9 cellular contexts compared by ENCODE assay signal in genomic region chr3:94862703-94863102, GRCh38.
DNase-seq lines count a peak whose midpoint lies in the region; ATAC-seq and TF ChIP-seq lines count a peak whose summit lies in the region.
"Had no signal": no experiment of that assay in that cellular context is flagged by ENCODE, and none has a peak within 500 bp of the region (broad histone marks: within the 10 kb centered on the region; RNA-seq: fewer than 3 reads in every experiment).

No MANE protein-coding gene starts in this region.

- H3K36me3 ChIP-seq in heart left ventricle (no peaks in the 10 kb centered on the region), KMS-11 (ENCODE audit: insufficient read depth) (no peaks in the 10 kb centered on the region)

- peaks cover 69% of the 10 kb centered on the region for H3K9me3 Mint-ChIP-seq in nephron progenitor cell
- H3K9me3 Mint-ChIP-seq in activated T-cell treated with anti-CD3 and anti-CD28 coated beads, Interleukin-2, amount 50 U/mL, for 24 hours = peaks cover 36% of the 10 kb centered on the region

- no peaks in the 10 kb centered on the region for H3K4me1 ChIP-seq in heart left ventricle
- no peaks in the 10 kb centered on the region for H3K4me1 ChIP-seq in KMS-11 (ENCODE audit: low read depth, poor library complexity, severe bottlenecking)

- H3K27ac ChIP-seq in heart left ventricle = no peak overlapping the region
- H3K27ac ChIP-seq in KMS-11 = no peak overlapping the region

- no peak overlapping the region for H3K4me3 ChIP-seq in heart left ventricle
- no peak overlapping the region for H3K4me3 ChIP-seq in KMS-11 (IDR thresholded peaks at IDR 0.05; ENCODE audit: insufficient read depth, low read depth, low read length)

- no peak overlapping the region for H3K4me2 ChIP-seq in KMS-11

- peaks cover 16% of the 10 kb centered on the region for H3K36me3 Mint-ChIP-seq in nephron progenitor cell (ENCODE audit: low read depth)
- no peaks in the 10 kb centered on the region for H3K36me3 Mint-ChIP-seq in activated T-cell treated with anti-CD3 and anti-CD28 coated beads, Interleukin-2, amount 50 U/mL, for 24 hours (ENCODE audit: low read depth)
- H3K36me3 Mint-ChIP-seq: activated naive CD8-positive, alpha-beta T cell treated with anti-CD3 and anti-CD28 coated beads, Interleukin-2, amount 10 ng/mL, durations not matched to agents 7 days and 5 days had no signal

- H3K4me3 Mint-ChIP-seq in nephron progenitor cell = no peak overlapping the region
- H3K4me3 Mint-ChIP-seq in activated T-cell treated with anti-CD3 and anti-CD28 coated beads, Interleukin-2, amount 50 U/mL, for 24 hours = no peak overlapping the region
- H3K4me3 Mint-ChIP-seq: activated naive CD8-positive, alpha-beta T cell treated with anti-CD3 and anti-CD28 coated beads, Interleukin-2, amount 10 ng/mL, durations not matched to agents 7 days and 5 days had no signal

- H3K79me2 ChIP-seq in KMS-11 (ENCODE audit: insufficient read depth, low read depth) = no peaks in the 10 kb centered on the region

- H3K9me3 ChIP-seq in heart left ventricle = peaks cover 0 to 62% (median 27%) of the 10 kb centered on the region in 12 donors

- no peak for TF ChIP-seq POLR2A in heart left ventricle (IDR thresholded peaks at IDR 0.05)

- peaks cover under 1% of the 10 kb centered on the region for H3K27me3 Mint-ChIP-seq in nephron progenitor cell (ENCODE audit: low read depth, poor library complexity)
- H3K27me3 Mint-ChIP-seq in activated T-cell treated with anti-CD3 and anti-CD28 coated beads, Interleukin-2, amount 50 U/mL, for 24 hours = no peaks in the 10 kb centered on the region
- H3K27me3 Mint-ChIP-seq: activated naive CD8-positive, alpha-beta T cell treated with anti-CD3 and anti-CD28 coated beads, Interleukin-2, amount 10 ng/mL, durations not matched to agents 7 days and 5 days had no signal

- TF ChIP-seq CTCF in heart left ventricle (IDR thresholded peaks at IDR 0.05) = peak in 11 of 12 donors; percentile 20 to 49 (median 42)
- TF ChIP-seq CTCF in KMS-11 (conservative IDR thresholded peaks at IDR 0.05; ENCODE audit: low read depth, low read length) = peak; percentile 61
- peak; percentile 50 for TF ChIP-seq CTCF in nephron progenitor cell (IDR thresholded peaks at IDR 0.05)
- no peak for TF ChIP-seq CTCF in omental fat pad (IDR thresholded peaks at IDR 0.05)

- no peak overlapping the region for H3K27ac Mint-ChIP-seq in nephron progenitor cell
- H3K27ac Mint-ChIP-seq in activated T-cell treated with anti-CD3 and anti-CD28 coated beads, Interleukin-2, amount 50 U/mL, for 24 hours = no peak overlapping the region
- H3K27ac Mint-ChIP-seq: activated naive CD8-positive, alpha-beta T cell treated with anti-CD3 and anti-CD28 coated beads, Interleukin-2, amount 10 ng/mL, durations not matched to agents 7 days and 5 days had no signal

- H3K27me3 ChIP-seq in heart left ventricle (no peaks in the 10 kb centered on the region), KMS-11 (ENCODE audit: insufficient read depth, low read depth) (no peaks in the 10 kb centered on the region)

- no peak overlapping the region for H3K9ac ChIP-seq in KMS-11

- H2AFZ ChIP-seq in KMS-11 (ENCODE audit: low read depth) = no peak overlapping the region

- peak in 1 of 4 donors; percentile 39 for ATAC-seq in heart left ventricle
- ATAC-seq in Right ventricle myocardium inferior = no peak
- ATAC-seq in omental fat pad (ENCODE audit: low FRiP score) = no peak

- WGBS in heart left ventricle, 4 donors = 31 to 93% (median 80%) methylated on average over 3 of the region's 3 CpGs

- intact Hi-C loops in heart left ventricle (cut with DNase I) (no loop called here), Right ventricle myocardium inferior (cut with DNase I) (no loop called here)

- no peaks in the 10 kb centered on the region for H3K4me1 Mint-ChIP-seq in nephron progenitor cell
- no peaks in the 10 kb centered on the region for H3K4me1 Mint-ChIP-seq in activated T-cell treated with anti-CD3 and anti-CD28 coated beads, Interleukin-2, amount 50 U/mL, for 24 hours (ENCODE audit: low read depth)
- H3K4me1 Mint-ChIP-seq: activated naive CD8-positive, alpha-beta T cell treated with anti-CD3 and anti-CD28 coated beads, Interleukin-2, amount 10 ng/mL, durations not matched to agents 7 days and 5 days had no signal

- H4K20me1 ChIP-seq in KMS-11 (ENCODE audit: insufficient read depth) = no peaks in the 10 kb centered on the region

- DNase-seq in heart left ventricle = no peak
- no peak for DNase-seq in Right ventricle myocardium inferior (ENCODE audit: missing footprints)
- DNase-seq in amniotic epithelial cell (ENCODE audit: low read depth) = peak; percentile 69
- no peak for DNase-seq in nephron progenitor cell
- no peak for DNase-seq in hepatic stellate cell (ENCODE audit: low spot score)
- no peak for DNase-seq in omental fat pad (ENCODE audit: low spot score)
- DNase-seq in activated T-cell treated with anti-CD3 and anti-CD28 coated beads, Interleukin-2, amount 50 U/mL, for 24 hours = no peak
- DNase-seq: activated naive CD8-positive, alpha-beta T cell treated with anti-CD3 and anti-CD28 coated beads, Interleukin-2, amount 10 ng/mL, durations not matched to agents 7 days and 5 days had no signal

Comparison
In these comparisons a context has a peak if more than half of its experiments do, and no peak if none do; other contexts are left out.
1. CTCF ChIP-seq: peak in heart left ventricle (11 of 12), KMS-11 (single experiment) and nephron progenitor cell (single experiment); none in omental fat pad (0 of 3).